ENCODE assay signal across 1 cellular context in the genomic region with DNA sequence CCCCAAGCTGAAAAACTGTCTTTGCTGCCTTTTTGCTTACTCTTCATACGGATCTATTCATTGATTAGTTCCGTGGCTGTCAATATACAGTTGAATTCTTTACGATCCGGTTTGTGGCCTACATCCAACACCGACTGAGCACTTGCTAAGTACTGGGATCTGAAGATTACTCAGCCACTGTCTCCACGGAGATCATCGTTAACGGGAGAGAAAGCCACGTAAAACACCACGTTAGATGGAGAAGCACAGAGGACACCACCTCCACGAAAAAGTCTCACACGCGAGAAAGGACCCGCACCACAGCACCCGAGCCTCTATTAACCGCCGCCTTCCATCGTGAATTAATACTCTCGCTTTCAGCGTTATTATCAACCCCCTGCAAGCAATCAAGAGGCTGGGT.
TF ChIP-seq lines count a peak whose summit lies in the region.

No MANE protein-coding gene starts in this region.

TF ChIP-seq in HepG2, 621 proteins besides CTCF, POLR2A, EP300 and RAD21:
- TF ChIP-seq, protein P1, sequence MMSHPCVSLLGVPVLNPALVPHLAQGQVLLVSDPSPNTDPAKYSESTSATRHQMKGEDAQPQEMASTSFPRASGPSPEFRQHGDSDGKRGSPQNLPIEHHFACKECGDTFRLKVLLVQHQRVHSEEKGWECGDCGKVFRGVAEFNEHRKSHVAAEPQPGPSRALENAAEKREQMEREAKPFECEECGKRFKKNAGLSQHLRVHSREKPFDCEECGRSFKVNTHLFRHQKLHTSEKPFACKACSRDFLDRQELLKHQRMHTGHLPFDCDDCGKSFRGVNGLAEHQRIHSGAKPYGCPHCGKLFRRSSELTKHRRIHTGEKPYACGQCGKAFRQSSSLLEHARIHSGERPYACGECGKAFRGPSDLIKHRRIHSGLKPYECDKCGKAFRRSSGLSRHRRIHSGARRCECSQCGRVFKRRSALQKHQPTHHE (CRISPR knock-in tag; IDR thresholded peaks at IDR 0.05; ENCODE audit: borderline replicate concordance), result 0 out of 2 replicates have a peak, but pooled peaks have one; percentile 10
- TF ChIP-seq ZNF296 (CRISPR knock-in tag; conservative IDR thresholded peaks at IDR 0.05), result 0 out of 2 replicates have a peak, but pooled peaks have one; percentile 21
- TF ChIP-seq KDM1A (CRISPR knock-in tag; IDR thresholded peaks at IDR 0.05), result no peak
- TF ChIP-seq, protein P2, sequence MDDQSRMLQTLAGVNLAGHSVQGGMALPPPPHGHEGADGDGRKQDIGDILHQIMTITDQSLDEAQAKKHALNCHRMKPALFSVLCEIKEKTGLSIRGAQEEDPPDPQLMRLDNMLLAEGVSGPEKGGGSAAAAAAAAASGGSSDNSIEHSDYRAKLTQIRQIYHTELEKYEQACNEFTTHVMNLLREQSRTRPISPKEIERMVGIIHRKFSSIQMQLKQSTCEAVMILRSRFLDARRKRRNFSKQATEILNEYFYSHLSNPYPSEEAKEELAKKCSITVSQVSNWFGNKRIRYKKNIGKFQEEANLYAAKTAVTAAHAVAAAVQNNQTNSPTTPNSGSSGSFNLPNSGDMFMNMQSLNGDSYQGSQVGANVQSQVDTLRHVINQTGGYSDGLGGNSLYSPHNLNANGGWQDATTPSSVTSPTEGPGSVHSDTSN (CRISPR knock-in tag; IDR thresholded peaks at IDR 0.05; ENCODE audit: borderline replicate concordance), result peak; percentile 2; the same call in 1 of the 2 replicates
